ENCODE assay signal across 8 cellular contexts in genomic region chr1:9280015-9280860, GRCh38. TPM values are rescaled to one million over a fixed set of nuclear protein-coding genes. Genes with fewer than 3 reads are reported as not detected.
DNase-seq lines count a peak whose midpoint lies in the region; ATAC-seq and TF ChIP-seq lines count a peak whose summit lies in the region.

No MANE protein-coding gene starts in this region.

- no peak overlapping the region for H3K27ac Mint-ChIP-seq in activated naive CD8-positive, alpha-beta T cell

- no peak for TF ChIP-seq CTCF in GM10266 (IDR thresholded peaks at IDR 0.05; ENCODE audit: control insufficient read depth, insufficient read depth, low read depth, missing control alignments)

- no peaks in the 10 kb centered on the region for H3K36me3 Mint-ChIP-seq in activated naive CD8-positive, alpha-beta T cell

- H3K4me3 Mint-ChIP-seq in activated naive CD8-positive, alpha-beta T cell: peak overlapping the region; percentile 38

- no peaks in the 10 kb centered on the region for H3K27me3 Mint-ChIP-seq in activated naive CD8-positive, alpha-beta T cell

- ATAC-seq in HG02571 (IDR thresholded peaks at IDR 0.05; ENCODE audit: unreplicated experiment): no peak

- H3K4me1 Mint-ChIP-seq in activated naive CD8-positive, alpha-beta T cell (ENCODE audit: low read depth): peaks cover 57% of the 10 kb centered on the region

- no peaks in the 10 kb centered on the region for H3K9me3 Mint-ChIP-seq in activated naive CD8-positive, alpha-beta T cell (ENCODE audit: low read depth)

- DNase-seq in GM10266 (ENCODE audit: extremely low spot score): peak; percentile 61
- peak; percentile 94 for DNase-seq in islet precursor cell
- DNase-seq in stimulated activated CD8-positive, alpha-beta memory T cell treated with anti-CD3 and anti-CD28 coated beads, Interleukin-12 subunit alpha, Interleukin-12 subunit beta, amount 100 ng/mL, for 4 hours (ENCODE audit: low read depth): peak; percentile 43
- no peak for DNase-seq in DMS79 (lab: John Stamatoyannopoulos, UW)
- DNase-seq in NCI-H128 (lab: John Stamatoyannopoulos, UW; ENCODE audit: unreplicated experiment): no peak

TF ChIP-seq in PFSK-1, 5 proteins besides CTCF, POLR2A, EP300 and RAD21:
- TF ChIP-seq SIN3A (IDR thresholded peaks at IDR 0.05; ENCODE audit: borderline replicate concordance, insufficient read depth, low read length) (peak; percentile 50; the same call in 1 of the 2 replicates), FOXP2 (optimal IDR thresholded peaks at IDR 0.05; ENCODE audit: borderline replicate concordance, extremely low read depth, extremely low read length, insufficient read depth) (no peak)

RNA-seq across cellular contexts. Expression of gene SPSB1, which starts 12.5 kb away (rescaled TPM):
- 34.9 TPM for polyA plus RNA-seq in PFSK-1 (2012; ENCODE audit: insufficient read length, low read depth)

RNA-seq across cellular contexts. Expression of gene H6PD, which starts 45.7 kb away (rescaled TPM):
- polyA plus RNA-seq in PFSK-1 (2012; ENCODE audit: insufficient read length, low read depth): 7.8 TPM

Comparison
In these comparisons a context has a peak if more than half of its experiments do, and no peak if none do; other contexts are left out.
1. DNase-seq: peak in GM10266 (single experiment), islet precursor cell (single experiment) and stimulated activated CD8-positive, alpha-beta memory T cell treated with anti-CD3 and anti-CD28 coated beads, Interleukin-12 subunit alpha, Interleukin-12 subunit beta, amount 100 ng/mL, for 4 hours (single experiment); none in DMS79 (single experiment) and NCI-H128 (single experiment).